In genomic region chr2:27593240-27593639, GRCh38 we compare ENCODE assay signal across 26 cellular contexts.
"Had no signal": no experiment of that assay in that cellular context is flagged by ENCODE, and none has a peak within 500 bp of the region (broad histone marks: within the 10 kb centered on the region; RNA-seq: fewer than 3 reads in every experiment).

No MANE protein-coding gene starts in this region.

- H3K27ac Mint-ChIP-seq: natural killer cell, progenitor cell of endocrine pancreas had no signal

- H3K4me3 ChIP-seq: hepatocyte, lower lobe of right lung, ovary, right atrium auricular region, skin epidermis, stomach, testis, thyroid gland, transverse colon, upper lobe of right lung had no signal

- FAIRE-seq: keratinocyte, urothelium cell line had no signal

- H2AFZ ChIP-seq: hepatocyte had no signal

- H3K9me3 ChIP-seq: testis, thyroid gland had no signal

- H3K4me3 Mint-ChIP-seq: natural killer cell; stimulated activated naive B cell treated with anti-CD40 and anti-IgM and Interleukin-4, amounts not matched to agents 10 μg/mL and 1 μg/mL and 100 μg/mL, for 72 hours had no signal

- H3K36me3 ChIP-seq: lower lobe of right lung, ovary, right atrium auricular region, thyroid gland, transverse colon had no signal

- H3K27me3 ChIP-seq: hepatocyte, ovary, right atrium auricular region, stomach, testis, thyroid gland, transverse colon, upper lobe of right lung had no signal

- H3K4me1 ChIP-seq: right atrium auricular region, testis, thyroid gland, upper lobe of right lung had no signal

- H3K4me2 ChIP-seq: hepatocyte had no signal

- H3K27me3 Mint-ChIP-seq: progenitor cell of endocrine pancreas; stimulated activated naive B cell treated with anti-CD40 and anti-IgM and Interleukin-4, amounts not matched to agents 10 μg/mL and 1 μg/mL and 100 μg/mL, for 72 hours had no signal

- ATAC-seq: left cardiac atrium; left lobe of liver; lower lobe of right lung; natural killer cell; sciatic nerve; stimulated activated naive B cell treated with anti-CD40 and anti-IgM and Interleukin-4, amounts not matched to agents 10 μg/mL and 1 μg/mL and 100 μg/mL, for 72 hours; stimulated activated naive CD8-positive, alpha-beta T cell treated with anti-CD3 and anti-CD28 coated beads, Interleukin-15, Interleukin-2, amounts not matched to agents 100 U/mL and 50 U/mL, for 24 hours; upper lobe of right lung had no signal

- DNase-seq: kidney glomerular epithelial cell; left cardiac atrium; lower lobe of right lung; mammary epithelial cell; mesenchymal stem cell; natural killer cell; ovary; stimulated activated CD4-positive, alpha-beta T cell treated with anti-CD3 and anti-CD28 coated beads, Interleukin-12 subunit alpha, Interleukin-12 subunit beta, amount 100 ng/mL, for 4 hours; stimulated activated CD4-positive, alpha-beta T cell treated with anti-CD3 and anti-CD28 coated beads, Interleukin-15, amount 100 ng/mL, for 24 hours; stimulated activated CD4-positive, alpha-beta T cell treated with anti-CD3 and anti-CD28 coated beads, Interleukin-2, amount 100 ng/mL, for 24 hours; stimulated activated CD4-positive, alpha-beta T cell treated with anti-CD3 and anti-CD28 coated beads, Interleukin-4, amount 100 ng/mL, for 1 hour; stimulated activated naive B cell treated with anti-CD40 and anti-IgM and Interleukin-4, amounts not matched to agents 10 μg/mL and 1 μg/mL and 100 μg/mL, for 72 hours; stimulated activated naive CD8-positive, alpha-beta T cell treated with anti-CD3 and anti-CD28 coated beads, Interleukin-15, Interleukin-2, amounts not matched to agents 100 U/mL and 50 U/mL, for 24 hours; stomach; testis; thyroid gland; transverse colon; upper lobe of right lung had no signal

- H3K27ac ChIP-seq: hepatocyte, lower lobe of right lung, ovary, right atrium auricular region, skin epidermis, stomach, testis, thyroid gland, transverse colon, upper lobe of right lung had no signal
